ENCODE assay signal across 10 cellular contexts in genomic region chr16:27312580-27313421, GRCh38. TPM values are rescaled to one million over a fixed set of nuclear protein-coding genes. Genes with fewer than 3 reads are reported as not detected.
DNase-seq lines count a peak whose midpoint lies in the region; ATAC-seq and TF ChIP-seq lines count a peak whose summit lies in the region.
"Had no signal": no experiment of that assay in that cellular context is flagged by ENCODE, and none has a peak within 500 bp of the region (broad histone marks: within the 10 kb centered on the region; RNA-seq: fewer than 3 reads in every experiment).

No MANE protein-coding gene starts in this region.

- peaks cover 3% of the 10 kb centered on the region; the same call in 1 of the 2 replicates for H3K9me3 ChIP-seq in SK-N-SH
- no peaks in the 10 kb centered on the region for H3K9me3 ChIP-seq in adipocyte (ENCODE audit: control insufficient read depth, low read length)

- ATAC-seq in SK-N-SH treated with all-trans-retinoic acid at 6 μM for 48 hours: no peak
- ATAC-seq in HG03460 (IDR thresholded peaks at IDR 0.05; ENCODE audit: unreplicated experiment): no peak

- H2AFZ ChIP-seq in SK-N-SH (ENCODE audit: low read depth): peak overlapping the region; percentile 89

- TF ChIP-seq RAD21 in SK-N-SH (IDR thresholded peaks at IDR 0.05; ENCODE audit: low read length): no peak

- DNase-seq in SK-N-SH (no peak), adipocyte (ENCODE audit: low read depth) (no peak), kidney epithelial cell (ENCODE audit: low read depth) (no peak), substantia nigra (lab: John Stamatoyannopoulos, UW) (no peak), DMS114 treated with DMSO at 0.1 percent for 48 hours (lab: John Stamatoyannopoulos, UW; ENCODE audit: unreplicated experiment) (no peak), DMS79 (lab: John Stamatoyannopoulos, UW) (no peak)
- DNase-seq: occipital lobe had no signal

- TF ChIP-seq EP300 in SK-N-SH (IDR thresholded peaks at IDR 0.05; ENCODE audit: borderline replicate concordance in 1 of 2, low read depth in 1 of 2, low read length in 1 of 2): no peak

- H4K20me1 ChIP-seq in SK-N-SH (ENCODE audit: insufficient read depth): peaks cover 13% of the 10 kb centered on the region; the same call in 1 of the 2 replicates

- H3K27ac ChIP-seq in SK-N-SH (ENCODE audit: low read depth in 2 of 2, low read length in 1 of 2): peak overlapping the region in 1 of 2 experiments; percentile 74; a peak in 2 of 4 replicates
- peak overlapping the region; percentile 42 for H3K27ac ChIP-seq in substantia nigra (ENCODE audit: low read depth, low read length, poor library complexity, severe bottlenecking)
- H3K27ac ChIP-seq: 22Rv1 had no signal

- 71% methylated on average over 11 of the region's 11 CpGs for WGBS in SK-N-SH (ENCODE audit: low lambda C conversion rate)

- peaks cover 6% of the 10 kb centered on the region for H3F3A ChIP-seq in SK-N-SH (replicated peaks; ENCODE audit: insufficient read depth)

- H3K79me2 ChIP-seq in SK-N-SH (ENCODE audit: insufficient read depth): peaks cover 38% of the 10 kb centered on the region

- H3K4me2 ChIP-seq in SK-N-SH: peak overlapping the region; percentile 97

- peak overlapping the region; percentile 96; the same call in 1 of the 2 replicates for H3K9ac ChIP-seq in SK-N-SH
- peak overlapping the region; percentile 90 for H3K9ac ChIP-seq in adipocyte (ENCODE audit: low read length)

- no peaks in the 10 kb centered on the region for H3K27me3 ChIP-seq in SK-N-SH (ENCODE audit: insufficient read depth)
- H3K27me3 ChIP-seq in adipocyte (replicated peaks; ENCODE audit: control insufficient read depth, insufficient read depth, low read length): no peaks in the 10 kb centered on the region
- H3K27me3 ChIP-seq in kidney epithelial cell (ENCODE audit: control insufficient read depth, insufficient read depth, low read length): no peaks in the 10 kb centered on the region

- POLR2A ChIA-PET in SK-N-SH (lab: Yijun Ruan, JAX): no interaction called here

- H3K36me3 ChIP-seq in SK-N-SH (replicated peaks in 1 of 2; ENCODE audit: control insufficient read depth in 1 of 2, insufficient read depth in 2 of 2, low read length in 1 of 2) (no peaks in the 10 kb centered on the region), adipocyte (ENCODE audit: control insufficient read depth, insufficient read depth, low read length, severe bottlenecking) (no peaks in the 10 kb centered on the region), kidney epithelial cell (ENCODE audit: control insufficient read depth, insufficient read depth, low read length) (no peaks in the 10 kb centered on the region)

- peaks cover 0 to 10% of the 10 kb centered on the region in 2 experiments; a peak in 3 of 4 replicates for H3K4me1 ChIP-seq in SK-N-SH (ENCODE audit: control insufficient read depth in 1 of 2, insufficient read depth in 2 of 2, low read depth in 1 of 2, low read length in 1 of 2)
- H3K4me1 ChIP-seq in adipocyte (ENCODE audit: control insufficient read depth, insufficient read depth, low read length): peaks cover 19% of the 10 kb centered on the region

- H3K4me3 ChIP-seq in SK-N-SH (ENCODE audit: low read depth in 2 of 2, low read length in 1 of 2) (peak overlapping the region in 1 of 2 experiments; percentile 88; a peak in 3 of 4 replicates), adipocyte (ENCODE audit: low read length) (peak overlapping the region; percentile 86), kidney epithelial cell (ENCODE audit: low read depth, low read length) (peak overlapping the region; percentile 80)

- CTCF ChIA-PET in SK-N-SH (lab: Yijun Ruan, JAX): interaction anchor here (0.9 to 1.0 kb wide), 2 partner anchors 55 to 78 kb away, joined by 3 read pairs; no protein-coding TSS in a partner anchor

- H3K9me2 ChIP-seq in SK-N-SH: no peaks in the 10 kb centered on the region

- TF ChIP-seq CTCF in SK-N-SH (IDR thresholded peaks at IDR 0.05): no peak
- no peak for TF ChIP-seq CTCF in kidney epithelial cell (IDR thresholded peaks at IDR 0.05; ENCODE audit: insufficient read depth, low read length, poor library complexity, severe bottlenecking)

TF ChIP-seq in SK-N-SH, 30 proteins besides CTCF, POLR2A, EP300 and RAD21 (continues in another document):
- TF ChIP-seq SMC3 (IDR thresholded peaks at IDR 0.05; ENCODE audit: low read depth, low read length) (no peak), CHD2 (IDR thresholded peaks at IDR 0.05; ENCODE audit: low read length, partially characterized antibody) (no peak), ZBTB33 (IDR thresholded peaks at IDR 0.05; ENCODE audit: borderline replicate concordance, low read depth) (no peak)

TF ChIP-seq in SK-N-SH treated with all-trans-retinoic acid at 6 μM for 48 hours, 23 proteins besides CTCF, POLR2A, EP300 and RAD21:
- TF ChIP-seq, protein P1, sequence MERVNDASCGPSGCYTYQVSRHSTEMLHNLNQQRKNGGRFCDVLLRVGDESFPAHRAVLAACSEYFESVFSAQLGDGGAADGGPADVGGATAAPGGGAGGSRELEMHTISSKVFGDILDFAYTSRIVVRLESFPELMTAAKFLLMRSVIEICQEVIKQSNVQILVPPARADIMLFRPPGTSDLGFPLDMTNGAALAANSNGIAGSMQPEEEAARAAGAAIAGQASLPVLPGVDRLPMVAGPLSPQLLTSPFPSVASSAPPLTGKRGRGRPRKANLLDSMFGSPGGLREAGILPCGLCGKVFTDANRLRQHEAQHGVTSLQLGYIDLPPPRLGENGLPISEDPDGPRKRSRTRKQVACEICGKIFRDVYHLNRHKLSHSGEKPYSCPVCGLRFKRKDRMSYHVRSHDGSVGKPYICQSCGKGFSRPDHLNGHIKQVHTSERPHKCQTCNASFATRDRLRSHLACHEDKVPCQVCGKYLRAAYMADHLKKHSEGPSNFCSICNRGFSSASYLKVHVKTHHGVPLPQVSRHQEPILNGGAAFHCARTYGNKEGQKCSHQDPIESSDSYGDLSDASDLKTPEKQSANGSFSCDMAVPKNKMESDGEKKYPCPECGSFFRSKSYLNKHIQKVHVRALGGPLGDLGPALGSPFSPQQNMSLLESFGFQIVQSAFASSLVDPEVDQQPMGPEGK (CRISPR knock-in tag; IDR thresholded peaks at IDR 0.05; ENCODE audit: borderline replicate concordance): no peak
- TF ChIP-seq ZFP3 (CRISPR knock-in tag; IDR thresholded peaks at IDR 0.05): no peak
- TF ChIP-seq ISL1 (CRISPR knock-in tag; IDR thresholded peaks at IDR 0.05): no peak

RNA-seq across cellular contexts. Expression of gene IL4R, which starts 1.0 kb away (rescaled TPM):
- 16.1 and 16.4 TPM in 2 replicates for polyA plus RNA-seq in SK-N-SH (2012; rRNA removed)
- 7.9 and 11.4 TPM in 2 replicates for polyA plus RNA-seq in SK-N-SH (2012; cell fraction: cytosol; rRNA removed)
- 28.8 and 28.9 TPM in 2 replicates for polyA plus RNA-seq in SK-N-SH (2012; cell fraction: nucleus; rRNA removed)
- 52.1 and 58.8 TPM in 2 replicates for total RNA-seq in kidney epithelial cell

RNA-seq across cellular contexts. Expression of gene NSMCE1, which starts 44.2 kb away (rescaled TPM):
- polyA plus RNA-seq in SK-N-SH (2012; rRNA removed): 37.9 and 39.8 TPM in 2 replicates
- polyA plus RNA-seq in SK-N-SH (2012; cell fraction: cytosol; rRNA removed): 45.3 and 46.1 TPM in 2 replicates
- 20.5 and 24.4 TPM in 2 replicates for polyA plus RNA-seq in SK-N-SH (2012; cell fraction: nucleus; rRNA removed)
- 88.9 and 94.8 TPM in 2 replicates for total RNA-seq in kidney epithelial cell
